Comparison of ENCODE assay signal across 21 cellular contexts in genomic region chr14:30138517-30138916, GRCh38.
"Had no signal": no experiment of that assay in that cellular context is flagged by ENCODE, and none has a peak within 500 bp of the region (broad histone marks: within the 10 kb centered on the region; RNA-seq: fewer than 3 reads in every experiment).

No MANE protein-coding gene starts in this region.

- H3K27ac ChIP-seq: brain microvascular endothelial cell, dorsolateral prefrontal cortex, epithelial cell of prostate, neutrophil, parathyroid adenoma, spleen had no signal

- H3K9me3 ChIP-seq: neutrophil had no signal

- H3K4me1 ChIP-seq: parathyroid adenoma, spleen had no signal

- ATAC-seq: activated CD8-positive, alpha-beta memory T cell treated with anti-CD3 and anti-CD28 coated beads, Interleukin-2, amount 10 ng/mL, durations not matched to agents 7 days and 5 days; natural killer cell treated with Interleukin-12 subunit alpha and Interleukin-12 subunit beta and Interleukin-15 and Interleukin-18, amount 100 ng/mL, for 72 hours; stimulated activated naive B cell treated with anti-CD40 and anti-IgM and Interleukin-4, amounts not matched to agents 10 μg/mL and 1 μg/mL and 100 μg/mL, for 72 hours; T-helper 17 cell had no signal

- DNase-seq: activated B cell treated with CpG ODN at 0.5 μM for 24 hours; activated CD4-positive, alpha-beta memory T cell treated with anti-CD3 and anti-CD28 coated beads, Interleukin-2, amount 10 ng/mL, durations not matched to agents 7 days and 5 days; activated CD4-positive, alpha-beta T cell treated with anti-CD3 and anti-CD28 coated beads for 4 hours; activated CD8-positive, alpha-beta memory T cell treated with anti-CD3 and anti-CD28 coated beads, Interleukin-2, amount 10 ng/mL, durations not matched to agents 7 days and 5 days; activated naive CD4-positive, alpha-beta T cell; activated naive CD8-positive, alpha-beta T cell treated with anti-CD3 and anti-CD28 coated beads, Interleukin-2, amount 10 ng/mL, durations not matched to agents 7 days and 5 days; amygdala; brain microvascular endothelial cell; central memory CD4-positive, alpha-beta T cell; dorsolateral prefrontal cortex; endodermal cell; hypothalamus; islet precursor cell; spleen; stimulated activated naive B cell treated with anti-CD40 and anti-IgM and Interleukin-4, amounts not matched to agents 10 μg/mL and 1 μg/mL and 100 μg/mL, for 72 hours; T-helper 17 cell had no signal

- H3K27me3 ChIP-seq: brain microvascular endothelial cell, neutrophil, spleen had no signal

- H3K4me3 ChIP-seq: dorsolateral prefrontal cortex, lung, spleen had no signal

- H3K36me3 ChIP-seq: brain microvascular endothelial cell, neutrophil, spleen had no signal
